ENCODE assay signal across 8 cellular contexts in genomic region chr10:35640951-35641429, GRCh38. TPM values are rescaled to one million over a fixed set of nuclear protein-coding genes. Genes with fewer than 3 reads are reported as not detected.
DNase-seq lines count a peak whose midpoint lies in the region; ATAC-seq and TF ChIP-seq lines count a peak whose summit lies in the region.

No MANE protein-coding gene starts in this region.

- peaks cover 40% of the 10 kb centered on the region for H3K27me3 Mint-ChIP-seq in nephron progenitor cell (ENCODE audit: low read depth, poor library complexity)

- H3K27ac ChIP-seq in AG04450 (ENCODE audit: low read depth, low read length) (no peak overlapping the region), urinary bladder (ENCODE audit: low read depth) (peak overlapping the region; percentile 51)

- peak overlapping the region; percentile 81 for H3K4me3 Mint-ChIP-seq in nephron progenitor cell

- H3K9me3 ChIP-seq in AG04450 (ENCODE audit: control insufficient read depth, insufficient read depth, low read length): no peaks in the 10 kb centered on the region; the same call in 1 of the 2 replicates

- no peaks in the 10 kb centered on the region for H3K9me3 Mint-ChIP-seq in nephron progenitor cell

- H3K4me3 ChIP-seq in AG04450 (ENCODE audit: low read depth, low read length) (peak overlapping the region; percentile 83), urinary bladder (ENCODE audit: low read depth, low read length) (peak overlapping the region; percentile 86)

- H3K36me3 ChIP-seq in urinary bladder (ENCODE audit: insufficient read depth): no peaks in the 10 kb centered on the region

- CTCF ChIA-PET in AG04450 (lab: Charles Lee): interaction anchor here (0.6 to 9.5 kb wide), 4 partner anchors 269 to 1228 kb away, joined by 3 to 215 read pairs (median 3); no protein-coding TSS in a partner anchor

- H3K36me3 Mint-ChIP-seq in nephron progenitor cell (ENCODE audit: low read depth): no peaks in the 10 kb centered on the region

- H3K4me1 Mint-ChIP-seq in nephron progenitor cell: peaks cover 57% of the 10 kb centered on the region

- in situ Hi-C loops in GM13976 (cut with MboI; ENCODE audit: low sequenced_read_pairs, unreplicated experiment): no loop called here

- TF ChIP-seq CTCF in AG04450 (IDR thresholded peaks at IDR 0.05; ENCODE audit: low read depth, low read length) (no peak), GM13976 (IDR thresholded peaks at IDR 0.05; ENCODE audit: borderline replicate concordance, control extremely low read depth, extremely low read depth, insufficient read depth, missing control alignments) (no peak), nephron progenitor cell (IDR thresholded peaks at IDR 0.05) (no peak)

- DNase-seq in AG04450 (ENCODE audit: low read depth, low spot score): peak; percentile 72
- peak; percentile 51 for DNase-seq in GM13976 (ENCODE audit: low spot score)
- peak; percentile 35 to 83 for DNase-seq in NCI-H446 (lab: John Stamatoyannopoulos, UW)
- peak; percentile 17 for DNase-seq in activated T-helper 9 cell treated with anti-CD3 and anti-CD28 coated beads, Interleukin-2, amount 50 U/mL, for 16 hours (ENCODE audit: low read depth)
- DNase-seq in fibroblast of the conjunctiva (ENCODE audit: low read depth): peak; percentile 49
- DNase-seq in nephron progenitor cell: peak; percentile 68

- ATAC-seq in HG02943 (IDR thresholded peaks at IDR 0.05; ENCODE audit: low read depth, unreplicated experiment): peak; percentile 42

- under 1% methylated on average over 45 of the region's 45 CpGs for whole genome bisulfite sequencing in urinary bladder

- H3K27me3 ChIP-seq in AG04450 (ENCODE audit: control insufficient read depth, insufficient read depth, low read length): no peaks in the 10 kb centered on the region

- POLR2A ChIA-PET in AG04450 (lab: Yijun Ruan, JAX): interaction anchor here (0.7 to 1.0 kb wide), 5 partner anchors 395 to 1085 kb away, joined by 3 read pairs; no protein-coding TSS in a partner anchor

- H3K27ac Mint-ChIP-seq in nephron progenitor cell: no peak overlapping the region

- H3K4me1 ChIP-seq in urinary bladder (ENCODE audit: insufficient read depth): no peaks in the 10 kb centered on the region

RNA-seq across cellular contexts. Expression of gene FZD8, which starts 1.1 kb away (rescaled TPM):
- polyA plus RNA-seq in AG04450 (2011; rRNA removed): 0.52 and 0.55 TPM in 2 replicates
- 1.3 TPM in 2 replicates for polyA minus RNA-seq in AG04450 (2011; rRNA and poly(A)+ RNA removed)
- total RNA-seq in urinary bladder: 8.2 TPM
- polyA plus RNA-seq in urinary bladder: 3.1 TPM

RNA-seq across cellular contexts. Expression of gene GJD4, which starts 35.8 kb away (rescaled TPM):
- polyA plus RNA-seq in AG04450 (2011; rRNA removed) (not detected in 2 replicates), urinary bladder (not detected)
- polyA minus RNA-seq in AG04450 (2011; rRNA and poly(A)+ RNA removed): not detected in 2 replicates
- not detected for total RNA-seq in urinary bladder

Comparison
In these comparisons a context has a peak if more than half of its experiments do, and no peak if none do; other contexts are left out.
1. DNase-seq: peak in every context shown above with its lines; median percentile 72 in AG04450; 68 in nephron progenitor cell; 59 in NCI-H446; 51 in GM13976; 49 in fibroblast of the conjunctiva; 17 in activated T-helper 9 cell treated with anti-CD3 and anti-CD28 coated beads, Interleukin-2, amount 50 U/mL, for 16 hours.